In the genomic region with DNA sequence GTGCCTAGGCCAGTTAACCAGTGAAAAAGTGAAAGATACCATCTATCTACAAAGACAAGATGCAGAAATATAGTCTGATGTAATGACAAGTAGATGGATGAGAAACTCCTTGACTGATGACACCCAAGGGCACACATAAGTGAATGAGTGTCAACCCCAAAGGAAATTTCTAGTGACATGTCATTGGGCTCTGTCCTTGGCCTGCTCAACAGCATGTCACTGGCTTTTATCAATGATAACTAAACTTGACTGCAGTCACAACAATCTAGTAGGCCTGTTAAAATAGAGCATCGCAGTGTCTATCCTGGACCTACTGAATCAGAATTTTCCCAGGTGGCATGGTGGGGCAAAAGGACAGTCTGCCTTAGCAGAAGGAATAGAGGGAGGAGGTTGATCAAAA, we compare ENCODE assay signal across 9 cellular contexts.
"Had no signal": no experiment of that assay in that cellular context is flagged by ENCODE, and none has a peak within 500 bp of the region (broad histone marks: within the 10 kb centered on the region; RNA-seq: fewer than 3 reads in every experiment).

No MANE protein-coding gene starts in this region.

- H3K27ac ChIP-seq: GM23248 had no signal

- H3K9me3 ChIP-seq: HAP-1 had no signal

- ATAC-seq: HCT116, K562 had no signal

- FAIRE-seq: HTR-8/SVneo, K562 had no signal

- H3K36me3 ChIP-seq: HAP-1 had no signal

- H3K4me1 ChIP-seq: HAP-1 had no signal

- DNase-seq: GM23248, GOT3, H7, IMR-90, KG1 had no signal

- H2AFZ ChIP-seq: GM23248 had no signal

- H3K9ac ChIP-seq: GM23248 had no signal

- H3K4me3 ChIP-seq: GM23248, HAP-1, K562 had no signal
